In the genomic region with DNA sequence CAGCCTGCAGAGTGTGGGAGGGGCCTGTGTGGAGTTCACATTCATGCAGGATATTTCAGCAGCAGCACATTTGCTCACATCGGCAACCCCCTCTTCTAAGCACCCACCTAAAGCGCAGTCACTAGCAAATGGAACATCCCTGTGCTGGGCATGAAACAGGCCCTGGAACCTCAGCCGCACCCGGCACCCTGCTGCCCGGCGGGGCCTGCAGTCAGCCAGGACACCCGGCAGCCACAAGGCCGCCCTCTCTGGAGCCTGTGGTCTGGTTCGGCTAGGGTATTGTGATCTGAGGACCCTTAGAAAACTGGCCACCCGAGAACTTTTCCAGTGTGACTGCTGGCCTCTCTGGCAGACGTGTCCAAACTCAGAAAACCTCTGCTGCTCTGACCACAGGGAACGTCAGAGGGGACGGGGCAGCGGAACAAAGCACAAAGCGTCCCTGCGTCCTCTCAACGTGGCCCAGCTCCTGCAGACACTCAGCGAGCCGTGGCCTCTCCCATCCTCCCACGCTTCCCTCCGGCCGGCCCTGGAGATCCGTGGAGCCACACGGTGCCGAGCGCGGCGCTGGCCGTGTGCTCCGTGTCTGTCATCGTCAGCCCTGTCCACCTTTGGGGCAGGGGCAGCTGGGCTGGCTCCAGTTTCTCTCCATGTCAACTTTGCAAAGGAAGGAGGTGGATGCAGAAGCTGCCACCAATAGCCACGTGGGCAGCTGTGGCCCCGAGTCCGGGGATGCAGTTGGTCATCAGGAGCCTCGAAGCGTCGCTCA, we compare ENCODE assay signal across 24 cellular contexts.
"Had no signal": no experiment of that assay in that cellular context is flagged by ENCODE, and none has a peak within 500 bp of the region (broad histone marks: within the 10 kb centered on the region; RNA-seq: fewer than 3 reads in every experiment).

No MANE protein-coding gene starts in this region.

- H3K27me3 ChIP-seq: ovary, right lobe of liver had no signal

- H3K9me3 Mint-ChIP-seq: effector memory CD8-positive, alpha-beta T cell; memory B cell; nephron; stimulated activated naive CD8-positive, alpha-beta T cell treated with anti-CD3 and anti-CD28 coated beads, Interleukin-15, amount 100 ng/mL, for 72 hours; type B pancreatic cell had no signal

- H3K36me3 Mint-ChIP-seq: memory B cell, type B pancreatic cell had no signal

- H3K9me3 ChIP-seq: esophagus squamous epithelium, heart right ventricle, ovary, psoas muscle, right lobe of liver, suprapubic skin had no signal

- H3K27ac Mint-ChIP-seq: effector memory CD8-positive, alpha-beta T cell; memory B cell; nephron; type B pancreatic cell had no signal

- H3K36me3 ChIP-seq: esophagus squamous epithelium, heart right ventricle, ovary, right lobe of liver, suprapubic skin had no signal

- DNase-seq: cortex of kidney; effector memory CD8-positive, alpha-beta T cell; erythroblast; esophagus squamous epithelium; foreskin melanocyte; glutamatergic neuron; hippocampal formation; left colon; occipital lobe; ovary; psoas muscle; right lobe of liver; small intestine; stimulated activated CD4-positive, alpha-beta T cell treated with anti-CD3 and anti-CD28 coated beads, Interleukin-15, amount 100 ng/mL, for 24 hours; stimulated activated CD4-positive, alpha-beta T cell treated with anti-CD3 and anti-CD28 coated beads, Interleukin-4, amount 100 ng/mL, for 1 hour; stimulated activated CD8-positive, alpha-beta memory T cell treated with anti-CD3 and anti-CD28 coated beads, Interleukin-4, amount 100 ng/mL, for 48 hours; stimulated activated naive CD4-positive, alpha-beta T cell; stimulated activated naive CD8-positive, alpha-beta T cell treated with anti-CD3 and anti-CD28 coated beads, Interleukin-15, amount 100 ng/mL, for 72 hours had no signal

- H3K4me1 ChIP-seq: esophagus squamous epithelium, psoas muscle, right lobe of liver, suprapubic skin had no signal

- H3K4me1 Mint-ChIP-seq: nephron; stimulated activated naive CD8-positive, alpha-beta T cell treated with anti-CD3 and anti-CD28 coated beads, Interleukin-15, amount 100 ng/mL, for 72 hours had no signal

- ATAC-seq: effector memory CD8-positive, alpha-beta T cell; heart right ventricle; left colon; psoas muscle; right lobe of liver; stimulated activated naive CD8-positive, alpha-beta T cell treated with anti-CD3 and anti-CD28 coated beads, Interleukin-15, amount 100 ng/mL, for 72 hours had no signal

- H3K27ac ChIP-seq: esophagus squamous epithelium, heart right ventricle, ovary, psoas muscle, right lobe of liver, suprapubic skin had no signal

- H3K4me3 Mint-ChIP-seq: effector memory CD8-positive, alpha-beta T cell; memory B cell; nephron; stimulated activated naive CD8-positive, alpha-beta T cell treated with anti-CD3 and anti-CD28 coated beads, Interleukin-15, amount 100 ng/mL, for 72 hours; type B pancreatic cell had no signal

- H3K4me3 ChIP-seq: esophagus squamous epithelium, heart right ventricle, lung, ovary, psoas muscle, right lobe of liver, suprapubic skin had no signal
